Comparison of ENCODE assay signal across 1 cellular context in the genomic region with DNA sequence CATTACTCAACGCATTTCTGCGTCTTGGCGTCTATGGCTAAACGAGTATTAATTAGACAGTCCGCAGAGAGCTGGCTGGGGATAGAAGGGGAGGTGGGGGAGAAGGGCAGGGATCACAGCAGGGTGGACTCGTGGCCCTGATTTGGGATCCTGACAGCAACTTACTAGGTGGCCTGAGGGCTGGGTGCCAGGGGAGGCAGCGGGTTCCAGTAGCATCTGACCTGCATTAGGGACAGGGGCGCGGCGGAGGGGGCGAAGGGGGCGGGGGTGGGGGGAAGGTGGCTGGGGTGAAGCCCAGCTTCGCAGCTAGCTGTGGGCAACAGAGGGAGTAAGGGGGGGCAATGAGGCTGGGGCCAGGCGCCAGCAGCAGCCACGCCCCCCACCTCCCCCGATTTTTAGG.
TF ChIP-seq lines count a peak whose summit lies in the region.

No MANE protein-coding gene starts in this region.

TF ChIP-seq in IMR-90, 13 proteins besides CTCF, POLR2A, EP300 and RAD21:
- TF ChIP-seq BHLHE40 (IDR thresholded peaks at IDR 0.05; ENCODE audit: low read depth, low read length) (no peak), MAZ (IDR thresholded peaks at IDR 0.05; ENCODE audit: borderline replicate concordance, low read depth, low read length) (no peak), SMC3 (IDR thresholded peaks at IDR 0.05; ENCODE audit: low read depth, low read length) (no peak), RFX5 (IDR thresholded peaks at IDR 0.05; ENCODE audit: low read depth, low read length) (no peak), RCOR1 (IDR thresholded peaks at IDR 0.05; ENCODE audit: insufficient replicate concordance, low read length) (no peak), NFE2L2 (IDR thresholded peaks at IDR 0.05; ENCODE audit: low read depth, low read length) (no peak), USF2 (IDR thresholded peaks at IDR 0.05; ENCODE audit: low read depth, low read length) (no peak), MAFK (IDR thresholded peaks at IDR 0.05; ENCODE audit: low read depth, low read length) (no peak), MXI1 (IDR thresholded peaks at IDR 0.05; ENCODE audit: borderline replicate concordance, low read depth, low read length) (no peak), FOS (IDR thresholded peaks at IDR 0.05; ENCODE audit: low read depth, low read length) (no peak), CEBPB (IDR thresholded peaks at IDR 0.05; ENCODE audit: low read depth, low read length) (no peak), CHD1 (IDR thresholded peaks at IDR 0.05; ENCODE audit: low read depth, low read length) (no peak)
- TF ChIP-seq, protein P1, sequence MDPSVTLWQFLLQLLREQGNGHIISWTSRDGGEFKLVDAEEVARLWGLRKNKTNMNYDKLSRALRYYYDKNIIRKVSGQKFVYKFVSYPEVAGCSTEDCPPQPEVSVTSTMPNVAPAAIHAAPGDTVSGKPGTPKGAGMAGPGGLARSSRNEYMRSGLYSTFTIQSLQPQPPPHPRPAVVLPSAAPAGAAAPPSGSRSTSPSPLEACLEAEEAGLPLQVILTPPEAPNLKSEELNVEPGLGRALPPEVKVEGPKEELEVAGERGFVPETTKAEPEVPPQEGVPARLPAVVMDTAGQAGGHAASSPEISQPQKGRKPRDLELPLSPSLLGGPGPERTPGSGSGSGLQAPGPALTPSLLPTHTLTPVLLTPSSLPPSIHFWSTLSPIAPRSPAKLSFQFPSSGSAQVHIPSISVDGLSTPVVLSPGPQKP (IDR thresholded peaks at IDR 0.05; ENCODE audit: borderline replicate concordance, low read depth, low read length): no peak
